In the genomic region with DNA sequence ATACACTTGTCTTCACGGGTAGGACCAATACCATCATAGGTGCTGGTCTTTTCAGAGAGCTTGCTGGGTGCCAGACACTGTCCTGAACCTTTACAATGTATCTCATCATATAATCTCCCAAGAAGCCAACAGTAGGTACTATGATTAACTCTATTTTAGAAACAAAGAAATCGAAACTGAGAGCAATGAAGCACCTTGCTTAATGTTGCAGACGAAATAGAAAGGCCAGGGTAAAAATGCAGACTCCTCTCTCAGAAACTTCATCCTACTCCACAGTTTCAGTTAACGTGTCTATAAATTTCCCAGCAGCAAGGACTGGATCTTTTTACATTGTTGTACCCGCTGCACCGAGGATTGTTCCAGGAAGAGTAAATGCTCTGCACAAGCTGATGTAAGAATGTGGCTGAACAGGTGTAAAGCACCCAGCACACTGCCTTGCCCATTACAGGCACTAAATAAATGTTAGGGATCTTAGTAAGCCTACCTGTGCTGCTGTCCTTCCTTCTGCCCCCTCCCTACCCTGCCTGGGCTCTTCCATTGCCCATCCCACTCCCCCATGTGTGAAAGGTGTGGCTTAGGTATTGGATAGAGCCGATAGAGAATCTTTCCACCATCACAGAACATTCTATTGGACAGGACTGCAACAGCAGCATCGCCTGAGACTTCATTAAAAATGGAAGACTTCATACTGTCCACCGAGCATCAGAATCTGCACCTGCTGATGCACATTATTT, we compare ENCODE assay signal across 1 cellular context.
TF ChIP-seq lines count a peak whose summit lies in the region.

No MANE protein-coding gene starts in this region.

TF ChIP-seq in A549, 52 proteins besides CTCF, POLR2A, EP300 and RAD21 (continued from another document):
- no peak for TF ChIP-seq HMGXB4 (CRISPR knock-in tag; IDR thresholded peaks at IDR 0.05; ENCODE audit: borderline replicate concordance)
TF ChIP-seq in A549: peak in this region for 0.
